ENCODE assay signal across 1 cellular context in the genomic region with DNA sequence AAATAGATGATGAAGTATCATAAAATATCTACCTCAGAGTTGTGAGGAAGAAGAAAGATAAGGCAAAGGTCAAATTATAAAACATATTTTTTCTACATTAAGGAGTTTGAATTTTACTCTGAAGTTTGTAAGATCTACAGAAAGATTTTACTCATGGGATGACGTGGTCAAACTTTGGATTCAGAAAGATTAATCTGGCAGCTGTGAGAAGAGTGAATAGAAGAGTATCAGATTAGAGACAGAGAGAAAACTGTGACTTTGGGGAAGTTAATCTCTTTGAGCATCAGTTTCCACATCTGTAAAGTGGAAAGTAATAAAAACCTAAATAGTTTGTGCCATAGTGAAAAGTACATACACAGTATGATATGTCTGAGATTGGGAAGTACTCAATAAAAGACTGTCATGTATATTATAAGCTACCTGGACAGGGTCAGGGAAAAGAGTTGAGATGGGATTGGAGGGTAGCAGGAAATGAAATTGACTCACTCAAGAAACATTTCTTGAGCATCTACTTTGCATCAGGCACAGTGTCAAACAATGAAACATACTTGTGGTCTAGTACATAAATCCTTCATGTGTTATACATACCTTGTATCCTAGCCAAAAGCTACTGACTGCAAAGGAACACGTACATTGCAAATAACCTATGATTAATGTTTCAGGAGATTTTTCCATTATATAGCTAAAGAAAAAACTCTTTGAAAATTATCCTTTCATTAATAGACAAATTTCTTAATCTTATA.
TF ChIP-seq lines count a peak whose summit lies in the region.

No MANE protein-coding gene starts in this region.

TF ChIP-seq in SK-N-SH, 30 proteins besides CTCF, POLR2A, EP300 and RAD21 (continued from another document):
- TF ChIP-seq ZBTB33 (IDR thresholded peaks at IDR 0.05; ENCODE audit: borderline replicate concordance, low read depth) (no peak), POLR2AphosphoS5 (IDR thresholded peaks at IDR 0.05; ENCODE audit: low read depth, low read length) (no peak), FOXJ3 (CRISPR knock-in tag; IDR thresholded peaks at IDR 0.05) (no peak), RCOR1 (IDR thresholded peaks at IDR 0.05; ENCODE audit: low read length) (no peak), EZH2phosphoT487 (IDR thresholded peaks at IDR 0.05; ENCODE audit: borderline replicate concordance, low read depth) (no peak), SMC3 (IDR thresholded peaks at IDR 0.05; ENCODE audit: low read depth, low read length) (no peak), FOXM1 (IDR thresholded peaks at IDR 0.05; ENCODE audit: low read depth) (no peak), NFIC (IDR thresholded peaks at IDR 0.05; ENCODE audit: borderline replicate concordance) (peak; percentile 70), GABPA (IDR thresholded peaks at IDR 0.05; ENCODE audit: low read depth) (no peak), RFX5 (IDR thresholded peaks at IDR 0.05; ENCODE audit: low read length) (no peak), NRF1 (IDR thresholded peaks at IDR 0.05; ENCODE audit: low read depth, low read length) (no peak), FOSL2 (IDR thresholded peaks at IDR 0.05; ENCODE audit: borderline replicate concordance, low read depth) (peak; percentile 38; the same call in 1 of the 2 replicates), ELF1 (IDR thresholded peaks at IDR 0.05) (no peak), MEF2A (IDR thresholded peaks at IDR 0.05; ENCODE audit: borderline replicate concordance, low read depth) (no peak), IRF3 (IDR thresholded peaks at IDR 0.05; ENCODE audit: low read depth, low read length) (no peak), CHD2 (IDR thresholded peaks at IDR 0.05; ENCODE audit: low read length, partially characterized antibody) (no peak), YY1 (IDR thresholded peaks at IDR 0.05; ENCODE audit: low read depth) (no peak), GATA2 (CRISPR knock-in tag; IDR thresholded peaks at IDR 0.05) (no peak), JUND (IDR thresholded peaks at IDR 0.05) (peak; percentile 22), TEAD4 (IDR thresholded peaks at IDR 0.05; ENCODE audit: borderline replicate concordance, insufficient read depth) (peak; percentile 38; the same call in 1 of the 2 replicates), USF1 (IDR thresholded peaks at IDR 0.05; ENCODE audit: borderline replicate concordance, low read depth) (no peak), REST (IDR thresholded peaks at IDR 0.05; ENCODE audit: low read depth, low read length) (no peak), MXI1 (IDR thresholded peaks at IDR 0.05; ENCODE audit: low read depth, low read length) (no peak), TAF1 (IDR thresholded peaks at IDR 0.05; ENCODE audit: borderline replicate concordance, low read depth, low read length) (no peak), PBX3 (IDR thresholded peaks at IDR 0.05) (peak; percentile 73), RXRA (IDR thresholded peaks at IDR 0.05; ENCODE audit: borderline replicate concordance, low read depth) (no peak)
- TF ChIP-seq, protein P1, sequence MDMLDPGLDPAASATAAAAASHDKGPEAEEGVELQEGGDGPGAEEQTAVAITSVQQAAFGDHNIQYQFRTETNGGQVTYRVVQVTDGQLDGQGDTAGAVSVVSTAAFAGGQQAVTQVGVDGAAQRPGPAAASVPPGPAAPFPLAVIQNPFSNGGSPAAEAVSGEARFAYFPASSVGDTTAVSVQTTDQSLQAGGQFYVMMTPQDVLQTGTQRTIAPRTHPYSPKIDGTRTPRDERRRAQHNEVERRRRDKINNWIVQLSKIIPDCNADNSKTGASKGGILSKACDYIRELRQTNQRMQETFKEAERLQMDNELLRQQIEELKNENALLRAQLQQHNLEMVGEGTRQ (IDR thresholded peaks at IDR 0.05; ENCODE audit: borderline replicate concordance, low read depth, low read length): no peak
- TF ChIP-seq, protein P2, sequence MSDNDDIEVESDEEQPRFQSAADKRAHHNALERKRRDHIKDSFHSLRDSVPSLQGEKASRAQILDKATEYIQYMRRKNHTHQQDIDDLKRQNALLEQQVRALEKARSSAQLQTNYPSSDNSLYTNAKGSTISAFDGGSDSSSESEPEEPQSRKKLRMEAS (IDR thresholded peaks at IDR 0.05; ENCODE audit: low read depth): no peak
